2 cellular contexts compared by ENCODE assay signal in the genomic region with DNA sequence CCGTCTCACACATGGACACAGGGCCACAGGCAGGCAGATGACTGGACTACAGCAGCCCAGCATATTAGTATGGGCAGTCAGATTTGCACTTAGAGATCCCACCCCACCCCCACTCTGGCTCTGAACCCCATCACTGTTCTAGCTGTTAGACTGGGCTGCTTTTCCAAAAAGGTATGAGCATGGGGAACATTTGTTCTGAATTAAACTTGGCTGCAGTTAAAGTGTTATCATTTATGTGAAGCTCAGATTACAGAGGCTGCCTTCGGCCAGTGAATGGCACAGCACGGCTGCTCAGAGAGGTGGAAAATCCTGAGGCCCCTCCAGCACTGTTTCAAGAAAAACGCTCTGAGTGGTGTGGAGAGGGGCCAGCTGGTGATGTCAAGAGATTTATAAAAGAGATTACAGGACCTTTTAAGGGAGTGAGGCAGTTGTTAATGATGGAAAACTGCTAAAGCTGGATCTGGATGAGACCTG.
TF ChIP-seq lines count a peak whose summit lies in the region.

No MANE protein-coding gene starts in this region.

TF ChIP-seq in IMR-90, 13 proteins besides CTCF, POLR2A, EP300 and RAD21:
- TF ChIP-seq SMC3 (IDR thresholded peaks at IDR 0.05; ENCODE audit: low read depth, low read length) (no peak), BHLHE40 (IDR thresholded peaks at IDR 0.05; ENCODE audit: low read depth, low read length) (no peak), NFE2L2 (IDR thresholded peaks at IDR 0.05; ENCODE audit: low read depth, low read length) (no peak), MAFK (IDR thresholded peaks at IDR 0.05; ENCODE audit: low read depth, low read length) (no peak), CHD1 (IDR thresholded peaks at IDR 0.05; ENCODE audit: low read depth, low read length) (no peak), MAZ (IDR thresholded peaks at IDR 0.05; ENCODE audit: borderline replicate concordance, low read depth, low read length) (no peak), CEBPB (IDR thresholded peaks at IDR 0.05; ENCODE audit: low read depth, low read length) (no peak), MXI1 (IDR thresholded peaks at IDR 0.05; ENCODE audit: borderline replicate concordance, low read depth, low read length) (no peak), RFX5 (IDR thresholded peaks at IDR 0.05; ENCODE audit: low read depth, low read length) (no peak), RCOR1 (IDR thresholded peaks at IDR 0.05; ENCODE audit: insufficient replicate concordance, low read length) (no peak), FOS (IDR thresholded peaks at IDR 0.05; ENCODE audit: low read depth, low read length) (no peak)
- TF ChIP-seq, protein P1, sequence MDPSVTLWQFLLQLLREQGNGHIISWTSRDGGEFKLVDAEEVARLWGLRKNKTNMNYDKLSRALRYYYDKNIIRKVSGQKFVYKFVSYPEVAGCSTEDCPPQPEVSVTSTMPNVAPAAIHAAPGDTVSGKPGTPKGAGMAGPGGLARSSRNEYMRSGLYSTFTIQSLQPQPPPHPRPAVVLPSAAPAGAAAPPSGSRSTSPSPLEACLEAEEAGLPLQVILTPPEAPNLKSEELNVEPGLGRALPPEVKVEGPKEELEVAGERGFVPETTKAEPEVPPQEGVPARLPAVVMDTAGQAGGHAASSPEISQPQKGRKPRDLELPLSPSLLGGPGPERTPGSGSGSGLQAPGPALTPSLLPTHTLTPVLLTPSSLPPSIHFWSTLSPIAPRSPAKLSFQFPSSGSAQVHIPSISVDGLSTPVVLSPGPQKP (IDR thresholded peaks at IDR 0.05; ENCODE audit: borderline replicate concordance, low read depth, low read length): no peak
- TF ChIP-seq, protein P2, sequence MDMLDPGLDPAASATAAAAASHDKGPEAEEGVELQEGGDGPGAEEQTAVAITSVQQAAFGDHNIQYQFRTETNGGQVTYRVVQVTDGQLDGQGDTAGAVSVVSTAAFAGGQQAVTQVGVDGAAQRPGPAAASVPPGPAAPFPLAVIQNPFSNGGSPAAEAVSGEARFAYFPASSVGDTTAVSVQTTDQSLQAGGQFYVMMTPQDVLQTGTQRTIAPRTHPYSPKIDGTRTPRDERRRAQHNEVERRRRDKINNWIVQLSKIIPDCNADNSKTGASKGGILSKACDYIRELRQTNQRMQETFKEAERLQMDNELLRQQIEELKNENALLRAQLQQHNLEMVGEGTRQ (IDR thresholded peaks at IDR 0.05; ENCODE audit: low read depth, low read length): no peak

TF ChIP-seq in endothelial cell of umbilical vein, 7 proteins besides CTCF, POLR2A, EP300 and RAD21:
- TF ChIP-seq FOS (IDR thresholded peaks at IDR 0.05; ENCODE audit: borderline replicate concordance, insufficient read depth, low read length) (no peak), EZH2 (IDR thresholded peaks at IDR 0.05; ENCODE audit: borderline replicate concordance, low read depth, low read length, severe bottlenecking) (no peak), POLR2AphosphoS5 (IDR thresholded peaks at IDR 0.05; ENCODE audit: insufficient read depth, low read depth, low read length) (no peak), MYC (IDR thresholded peaks at IDR 0.05; ENCODE audit: low read depth, low read length) (no peak), JUN (IDR thresholded peaks at IDR 0.05; ENCODE audit: borderline replicate concordance, insufficient read depth, insufficient read length, low read depth) (no peak), GATA2 (IDR thresholded peaks at IDR 0.05; ENCODE audit: insufficient read depth, insufficient read length, low read depth, low read length) (no peak)
- TF ChIP-seq, protein P3, sequence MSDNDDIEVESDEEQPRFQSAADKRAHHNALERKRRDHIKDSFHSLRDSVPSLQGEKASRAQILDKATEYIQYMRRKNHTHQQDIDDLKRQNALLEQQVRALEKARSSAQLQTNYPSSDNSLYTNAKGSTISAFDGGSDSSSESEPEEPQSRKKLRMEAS (IDR thresholded peaks at IDR 0.05; ENCODE audit: insufficient read depth, insufficient read length): no peak
